In the genomic region with DNA sequence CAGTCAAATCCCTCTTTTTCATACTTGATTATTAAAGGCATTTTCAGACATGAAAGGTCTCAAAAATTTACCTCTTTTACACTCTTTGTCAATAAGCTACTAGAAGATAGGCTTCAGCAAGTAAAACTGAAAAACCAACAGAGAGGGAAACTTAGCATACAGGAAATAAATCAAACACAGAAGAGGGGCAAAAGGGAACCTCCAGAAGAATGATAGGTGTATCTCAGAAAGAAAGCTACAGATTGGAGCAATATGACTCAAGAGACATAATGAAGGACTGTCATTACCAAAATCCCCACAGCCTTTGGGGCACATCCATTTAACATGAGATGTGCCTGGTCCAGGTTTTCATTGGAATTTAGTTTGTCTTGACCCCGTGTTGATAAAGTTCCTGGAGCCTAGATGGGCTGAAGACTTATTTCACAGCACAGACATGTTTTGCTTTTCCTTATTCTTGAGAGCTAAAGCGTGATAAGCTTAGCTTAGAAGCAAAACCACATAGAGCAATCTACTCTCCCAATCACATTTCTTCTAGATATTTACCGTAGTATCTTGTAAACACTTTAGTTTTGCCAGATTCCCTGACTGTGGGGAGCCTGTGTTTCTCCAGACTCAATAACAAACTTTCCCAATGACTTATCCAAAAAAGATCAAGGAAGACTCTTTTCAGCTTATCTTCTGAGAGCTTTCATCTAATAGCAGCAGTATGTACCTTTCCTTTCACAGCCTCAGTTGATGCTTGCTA, we compare ENCODE assay signal across 10 cellular contexts. TPM values are rescaled to one million over a fixed set of nuclear protein-coding genes. Genes with fewer than 3 reads are reported as not detected.
DNase-seq lines count a peak whose midpoint lies in the region; ATAC-seq and TF ChIP-seq lines count a peak whose summit lies in the region.
"Had no signal": no experiment of that assay in that cellular context is flagged by ENCODE, and none has a peak within 500 bp of the region (broad histone marks: within the 10 kb centered on the region; RNA-seq: fewer than 3 reads in every experiment).

No MANE protein-coding gene starts in this region.

- no peak for DNase-seq in cardiac muscle cell (ENCODE audit: low read depth in 1 of 2, low spot score in 1 of 2)
- no peak for DNase-seq in right atrium auricular region (ENCODE audit: low spot score)
- DNase-seq in activated CD4-positive, alpha-beta memory T cell treated with anti-CD3 and anti-CD28 coated beads for 36 hours, result no peak
- no peak for DNase-seq in stimulated activated naive CD8-positive, alpha-beta T cell treated with anti-CD3 and anti-CD28 coated beads, Interleukin-15, amount 100 ng/mL, for 72 hours
- no peak for DNase-seq in suprapubic skin (ENCODE audit: low spot score in 2 of 2)
- DNase-seq in Peyer's patch, result no peak
- DNase-seq: activated CD4-positive, alpha-beta T cell treated with anti-CD3 and anti-CD28 coated beads for 1 hour had no signal

- H3K4me1 ChIP-seq in cardiac muscle cell (ENCODE audit: low read depth) (no peaks in the 10 kb centered on the region), right atrium auricular region (peaks cover 0 to 9% of the 10 kb centered on the region in 2 donors), suprapubic skin (peaks cover 5% of the 10 kb centered on the region), Peyer's patch (no peaks in the 10 kb centered on the region)

- H3K36me3 ChIP-seq in cardiac muscle cell (no peaks in the 10 kb centered on the region), right atrium auricular region (peaks cover 12% of the 10 kb centered on the region), suprapubic skin (peaks cover 15% of the 10 kb centered on the region), Peyer's patch (peaks cover 0 to 8% (median 0%) of the 10 kb centered on the region in 3 donors)
- H3K36me3 ChIP-seq: thoracic aorta had no signal

- no peak overlapping the region for H3K4me3 Mint-ChIP-seq in activated CD4-positive, alpha-beta memory T cell treated with anti-CD3 and anti-CD28 coated beads for 36 hours
- H3K4me3 Mint-ChIP-seq in stimulated activated naive CD8-positive, alpha-beta T cell treated with anti-CD3 and anti-CD28 coated beads, Interleukin-15, amount 100 ng/mL, for 72 hours, result peak overlapping the region; percentile 60 to 79

- POLR2A ChIA-PET in activated CD4-positive, alpha-beta memory T cell treated with anti-CD3 and anti-CD28 coated beads for 36 hours (lab: Charles Lee), result interaction anchor here (1.0 to 1.9 kb wide), 3 partner anchors 17 to 48 kb away, joined by 3 to 13 read pairs (median 12); no protein-coding TSS in a partner anchor

- TF ChIP-seq CTCF in cardiac muscle cell (IDR thresholded peaks at IDR 0.05; ENCODE audit: low read depth, low read length), result no peak
- TF ChIP-seq CTCF in right atrium auricular region (IDR thresholded peaks at IDR 0.05), result no peak
- no peak for TF ChIP-seq CTCF in suprapubic skin (IDR thresholded peaks at IDR 0.05)
- TF ChIP-seq CTCF in Peyer's patch (IDR thresholded peaks at IDR 0.05), result no peak

- H3K36me3 Mint-ChIP-seq in activated CD4-positive, alpha-beta memory T cell treated with anti-CD3 and anti-CD28 coated beads for 36 hours, result peaks cover 22% of the 10 kb centered on the region

- H3K27me3 ChIP-seq in cardiac muscle cell (no peaks in the 10 kb centered on the region), right atrium auricular region (no peaks in the 10 kb centered on the region), suprapubic skin (no peaks in the 10 kb centered on the region), Peyer's patch (no peaks in the 10 kb centered on the region)

- CTCF ChIA-PET in activated CD4-positive, alpha-beta memory T cell treated with anti-CD3 and anti-CD28 coated beads for 36 hours (lab: Charles Lee), result interaction anchor here (0.9 kb wide), 2 partner anchors 10 to 112 kb away, joined by 3 read pairs; no protein-coding TSS in a partner anchor

- TF ChIP-seq POLR2A in suprapubic skin (IDR thresholded peaks at IDR 0.05), result no peak
- no peak for TF ChIP-seq POLR2A in Peyer's patch (IDR thresholded peaks at IDR 0.05)

- H3K27ac ChIP-seq in cardiac muscle cell (peak overlapping the region; percentile 22), right atrium auricular region (peak overlapping the region in 1 of 2 donors; percentile 3), suprapubic skin (no peak overlapping the region), Peyer's patch (peak overlapping the region in 1 of 4 donors; percentile 22)
- H3K27ac ChIP-seq: thoracic aorta had no signal

- WGBS in suprapubic skin, result 77% methylated on average over 3 of the region's 3 CpGs

- H3K27me3 Mint-ChIP-seq in activated CD4-positive, alpha-beta memory T cell treated with anti-CD3 and anti-CD28 coated beads for 36 hours, result no peaks in the 10 kb centered on the region
- no peaks in the 10 kb centered on the region for H3K27me3 Mint-ChIP-seq in stimulated activated naive CD8-positive, alpha-beta T cell treated with anti-CD3 and anti-CD28 coated beads, Interleukin-15, amount 100 ng/mL, for 72 hours

- ATAC-seq in HG02970 (IDR thresholded peaks at IDR 0.05; ENCODE audit: low FRiP score, unreplicated experiment) (peak; percentile 52), esophagus mucosa (no peak)
- ATAC-seq in stimulated activated naive CD8-positive, alpha-beta T cell treated with anti-CD3 and anti-CD28 coated beads, Interleukin-15, amount 100 ng/mL, for 72 hours, result peak; percentile 80

- no peak for TF ChIP-seq EP300 in suprapubic skin (IDR thresholded peaks at IDR 0.05)

- no peaks in the 10 kb centered on the region for H3K9me3 Mint-ChIP-seq in activated CD4-positive, alpha-beta memory T cell treated with anti-CD3 and anti-CD28 coated beads for 36 hours
- H3K9me3 Mint-ChIP-seq in stimulated activated naive CD8-positive, alpha-beta T cell treated with anti-CD3 and anti-CD28 coated beads, Interleukin-15, amount 100 ng/mL, for 72 hours, result peaks cover 0 to 5% of the 10 kb centered on the region in 2 donors

- peak overlapping the region; percentile 64 for H3K27ac Mint-ChIP-seq in activated CD4-positive, alpha-beta memory T cell treated with anti-CD3 and anti-CD28 coated beads for 36 hours
- peak overlapping the region; percentile 65 to 94 for H3K27ac Mint-ChIP-seq in stimulated activated naive CD8-positive, alpha-beta T cell treated with anti-CD3 and anti-CD28 coated beads, Interleukin-15, amount 100 ng/mL, for 72 hours

- no peak overlapping the region for H3K4me3 ChIP-seq in cardiac muscle cell
- no peak overlapping the region for H3K4me3 ChIP-seq in right atrium auricular region
- H3K4me3 ChIP-seq in suprapubic skin, result no peak overlapping the region
- no peak overlapping the region for H3K4me3 ChIP-seq in Peyer's patch
- H3K4me3 ChIP-seq: thoracic aorta had no signal

- no peaks in the 10 kb centered on the region for H3K9me3 ChIP-seq in cardiac muscle cell (ENCODE audit: low read depth)
- no peaks in the 10 kb centered on the region for H3K9me3 ChIP-seq in right atrium auricular region
- H3K9me3 ChIP-seq in suprapubic skin, result no peaks in the 10 kb centered on the region
- H3K9me3 ChIP-seq in Peyer's patch, result no peaks in the 10 kb centered on the region
- H3K9me3 ChIP-seq: thoracic aorta had no signal

- peaks cover 31% of the 10 kb centered on the region for H3K4me1 Mint-ChIP-seq in activated CD4-positive, alpha-beta memory T cell treated with anti-CD3 and anti-CD28 coated beads for 36 hours (ENCODE audit: low read depth)
- peaks cover 31% of the 10 kb centered on the region for H3K4me1 Mint-ChIP-seq in stimulated activated naive CD8-positive, alpha-beta T cell treated with anti-CD3 and anti-CD28 coated beads, Interleukin-15, amount 100 ng/mL, for 72 hours

- intact Hi-C loops in activated CD4-positive, alpha-beta memory T cell treated with anti-CD3 and anti-CD28 coated beads for 36 hours (cut with micrococcal nuclease), result loop anchor here (1.0 to 5.0 kb wide), 4 partner anchors 12 to 169 kb away; a partner anchor contains a TSS

RNA-seq across cellular contexts. Expression of a gene that starts 11.7 kb away (rescaled TPM):
- 61.2 and 92.6 TPM in 2 replicates for total RNA-seq in cardiac muscle cell
- 55.9 and 68.2 TPM in 2 replicates for polyA plus RNA-seq in cardiac muscle cell
- total RNA-seq in right atrium auricular region, result 100 to 1,000 TPM in 1 of 2 donors, 10 to 100 TPM in 1; 82.3 to 142 TPM
- total RNA-seq in activated CD4-positive, alpha-beta memory T cell treated with anti-CD3 and anti-CD28 coated beads for 36 hours, result 10 to 100 TPM; 25.9 to 30.7 TPM
- total RNA-seq in suprapubic skin, result 100 to 1,000 TPM in 1 of 4 donors, 10 to 100 TPM in 3; 59.0 to 122 (median 72.5) TPM
- 100 to 1,000 TPM; 152 to 166 (median 152) TPM for total RNA-seq in Peyer's patch
- total RNA-seq in esophagus mucosa, result 67.3 TPM
